ENCODE assay signal across 8 cellular contexts in the genomic region with DNA sequence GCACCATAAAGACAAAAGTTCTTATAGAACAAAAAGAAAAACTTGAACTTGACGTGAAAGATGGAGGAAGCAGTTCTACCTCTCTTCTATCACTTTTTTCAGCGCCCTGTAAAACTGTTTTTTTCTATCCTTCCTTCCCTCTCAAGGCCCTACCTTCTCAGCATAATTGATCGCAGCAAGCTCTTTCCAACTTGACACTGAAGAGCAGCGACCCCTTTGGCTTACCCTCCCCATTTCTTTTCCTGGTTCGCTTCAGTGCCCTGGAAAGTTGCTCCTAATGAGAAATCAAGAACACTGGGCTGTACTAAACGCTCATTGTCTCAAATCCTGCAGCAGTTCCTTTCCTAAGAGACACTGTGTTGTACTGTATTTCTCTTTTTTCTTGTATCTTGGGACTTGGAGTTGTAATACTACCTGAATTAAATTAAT.
DNase-seq lines count a peak whose midpoint lies in the region; ATAC-seq and TF ChIP-seq lines count a peak whose summit lies in the region.

No MANE protein-coding gene starts in this region.

- peaks cover 30% of the 10 kb centered on the region for H3K27me3 Mint-ChIP-seq in nephron (ENCODE audit: low read depth)

- DNase-seq in Ammon's horn (ENCODE audit: low spot score) (peak; percentile 41), HuH-7 (ENCODE audit: low spot score) (peak; percentile 26), dedifferentiated amniotic fluid mesenchymal stem cell (ENCODE audit: extremely low spot score) (peak; percentile 16), hypothalamus (lab: John Stamatoyannopoulos, UW) (no peak), NCI-H187 (lab: John Stamatoyannopoulos, UW) (no peak), cerebellum (ENCODE audit: low spot score) (no peak)

- no peaks in the 10 kb centered on the region for H3K9me3 Mint-ChIP-seq in nephron

- no peaks in the 10 kb centered on the region for H3K36me3 Mint-ChIP-seq in nephron (ENCODE audit: low read depth)

- peak overlapping the region; percentile 75 to 84 (median 80) for H3K27ac Mint-ChIP-seq in nephron

- TF ChIP-seq CTCF in nephron (IDR thresholded peaks at IDR 0.05; ENCODE audit: unreplicated experiment in 3 of 3) = peak in 2 of 3 experiments; percentile 17 to 23

- no peak for ATAC-seq in GM19023 (IDR thresholded peaks at IDR 0.05; ENCODE audit: unreplicated experiment)

- H3K4me3 Mint-ChIP-seq in nephron = peak overlapping the region; percentile 82 to 93 (median 89)

- H3K4me1 Mint-ChIP-seq in nephron = peaks cover 18% of the 10 kb centered on the region

Comparison
In these comparisons a context has a peak if more than half of its experiments do, and no peak if none do; other contexts are left out.
1. DNase-seq: peak in Ammon's horn (single experiment), HuH-7 (single experiment) and dedifferentiated amniotic fluid mesenchymal stem cell (single experiment); none in hypothalamus (0 of 51), NCI-H187 (0 of 2) and cerebellum (single experiment).